14 cellular contexts compared by ENCODE assay signal in the genomic region with DNA sequence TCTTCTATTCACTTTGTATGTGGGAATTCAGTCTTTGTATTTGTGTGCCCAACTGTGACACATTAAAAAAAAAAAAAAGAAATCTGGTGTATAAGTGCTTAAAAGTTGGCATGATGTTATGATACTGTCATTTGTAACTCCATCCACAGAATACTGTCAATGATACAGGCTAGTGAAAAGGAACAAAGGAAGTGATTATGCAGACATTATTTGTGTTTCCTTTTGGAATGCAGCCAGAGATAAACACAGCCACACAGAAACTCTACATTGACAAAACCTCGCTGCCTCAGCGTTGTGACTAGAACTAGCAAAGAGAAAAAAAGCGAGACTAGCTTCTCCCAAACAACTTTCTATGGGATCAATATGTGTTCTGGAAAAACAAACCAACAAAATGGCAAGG.
A peak's percentile ranks its signal among the peaks of the same experiment; 100 is the strongest.
DNase-seq lines count a peak whose midpoint lies in the region; ATAC-seq, FAIRE-seq and TF ChIP-seq lines count a peak whose summit lies in the region.
"Had no signal": no experiment of that assay in that cellular context is flagged by ENCODE, and none has a peak within 500 bp of the region (broad histone marks: within the 10 kb centered on the region; RNA-seq: fewer than 3 reads in every experiment).

No MANE protein-coding gene starts in this region.

- no peak for FAIRE-seq in RCC 7860 (lab: Jason Lieb, UNC)

- no peaks in the 10 kb centered on the region for H3K4me1 ChIP-seq in heart left ventricle
- no peaks in the 10 kb centered on the region for H3K4me1 ChIP-seq in smooth muscle cell (ENCODE audit: low read depth)
- H3K4me1 ChIP-seq: uterus had no signal

- no peak for ATAC-seq in heart left ventricle
- ATAC-seq: stimulated activated naive B cell treated with anti-CD40 and anti-IgM and Interleukin-4, amounts not matched to agents 10 μg/mL and 1 μg/mL and 100 μg/mL, for 72 hours had no signal

- H3K9me3 ChIP-seq in heart left ventricle (peaks cover 0 to 8% (median 0%) of the 10 kb centered on the region in 12 donors), smooth muscle cell (replicated peaks; ENCODE audit: low read depth) (no peaks in the 10 kb centered on the region)
- H3K9me3 ChIP-seq: uterus had no signal

- no peak for TF ChIP-seq POLR2A in heart left ventricle (IDR thresholded peaks at IDR 0.05)

- 29 to 43% (median 36%) methylated on average over 3 of the region's 3 CpGs for WGBS in heart left ventricle, 4 donors
- 53% methylated on average over 3 of the region's 3 CpGs for WGBS in smooth muscle cell (ENCODE audit: low lambda C conversion rate)

- H3K27me3 ChIP-seq in heart left ventricle: no peaks in the 10 kb centered on the region
- no peaks in the 10 kb centered on the region for H3K27me3 ChIP-seq in smooth muscle cell (ENCODE audit: low read depth)
- H3K27me3 ChIP-seq: uterus had no signal

- DNase-seq in COR-L47 (lab: John Stamatoyannopoulos, UW) (peak; percentile 94), NCI-H2029 treated with DMSO at 0.1 percent for 48 hours (lab: John Stamatoyannopoulos, UW) (peak; percentile 86), SHP77 treated with DMSO at 0.1 percent for 48 hours (lab: John Stamatoyannopoulos, UW) (peak; percentile 31), inferior parietal cortex (ENCODE audit: extremely low spot score) (peak; percentile 54), RCC 7860 (ENCODE audit: low spot score) (no peak), heart left ventricle (no peak), smooth muscle cell (lab: John Stamatoyannopoulos, UW; ENCODE audit: unreplicated experiment) (no peak)
- DNase-seq in stimulated activated CD8-positive, alpha-beta memory T cell treated with anti-CD3 and anti-CD28 coated beads, Interleukin-4, amount 100 ng/mL, for 48 hours: no peak
- DNase-seq: activated CD8-positive, alpha-beta memory T cell treated with anti-CD3 and anti-CD28 coated beads for 24 hours; activated gamma-delta T cell treated with Interleukin-2 at 50 U/mL for 16 hours; DMS79 treated with DMSO at 0.1 percent for 48 hours; stimulated activated CD4-positive, alpha-beta T cell treated with anti-CD3 and anti-CD28 coated beads, Interleukin-2, amount 100 ng/mL, for 24 hours; stimulated activated naive B cell treated with anti-CD40 and anti-IgM and Interleukin-4, amounts not matched to agents 10 μg/mL and 1 μg/mL and 100 μg/mL, for 72 hours; uterus had no signal

- H3K79me2 ChIP-seq in smooth muscle cell (ENCODE audit: low read depth): no peaks in the 10 kb centered on the region

- intact Hi-C loops in heart left ventricle (cut with DNase I): no loop called here

- TF ChIP-seq CTCF in heart left ventricle (IDR thresholded peaks at IDR 0.05): no peak
- no peak for TF ChIP-seq CTCF in smooth muscle cell (IDR thresholded peaks at IDR 0.05; ENCODE audit: borderline replicate concordance, insufficient read depth, poor library complexity, severe bottlenecking)

- H3K27ac ChIP-seq in heart left ventricle: no peak overlapping the region
- no peak overlapping the region for H3K27ac ChIP-seq in smooth muscle cell (ENCODE audit: low read depth)
- H3K27ac ChIP-seq: uterus had no signal

- H2AFZ ChIP-seq in smooth muscle cell (ENCODE audit: low read depth): no peak overlapping the region

- no peak overlapping the region for H3K4me2 ChIP-seq in smooth muscle cell

- H3K9ac ChIP-seq in smooth muscle cell (ENCODE audit: low read depth): no peak overlapping the region

- no peaks in the 10 kb centered on the region for H3K36me3 ChIP-seq in heart left ventricle
- no peaks in the 10 kb centered on the region for H3K36me3 ChIP-seq in smooth muscle cell (ENCODE audit: low read depth)
- H3K36me3 ChIP-seq: uterus had no signal

- H3K4me3 ChIP-seq in heart left ventricle (no peak overlapping the region), smooth muscle cell (no peak overlapping the region)
- H3K4me3 ChIP-seq: uterus had no signal

- H3F3A ChIP-seq in smooth muscle cell (ENCODE audit: low read depth): no peaks in the 10 kb centered on the region

- H4K20me1 ChIP-seq in smooth muscle cell (ENCODE audit: low read depth): no peaks in the 10 kb centered on the region

Comparison
In these comparisons a context has a peak if more than half of its experiments do, and no peak if none do; other contexts are left out.
1. DNase-seq: peak in COR-L47 (single experiment), NCI-H2029 treated with DMSO at 0.1 percent for 48 hours (single experiment), SHP77 treated with DMSO at 0.1 percent for 48 hours (single experiment) and inferior parietal cortex (single experiment); none in RCC 7860 (single experiment), heart left ventricle (0 of 5), stimulated activated CD8-positive, alpha-beta memory T cell treated with anti-CD3 and anti-CD28 coated beads, Interleukin-4, amount 100 ng/mL, for 48 hours (single experiment) and smooth muscle cell (single experiment).